ENCODE assay signal across 9 cellular contexts in genomic region chr1:165854101-165854845, GRCh38. TPM values are rescaled to one million over a fixed set of nuclear protein-coding genes. Genes with fewer than 3 reads are reported as not detected.
A peak's percentile ranks its signal among the peaks of the same experiment; 100 is the strongest.
DNase-seq lines count a peak whose midpoint lies in the region; ATAC-seq, FAIRE-seq and TF ChIP-seq lines count a peak whose summit lies in the region.
"Had no signal": no experiment of that assay in that cellular context is flagged by ENCODE, and none has a peak within 500 bp of the region (broad histone marks: within the 10 kb centered on the region; RNA-seq: fewer than 3 reads in every experiment).

No MANE protein-coding gene starts in this region.

- intact Hi-C loops in left ventricle myocardium superior (cut with micrococcal nuclease) = no loop called here
- intact Hi-C loops in tibial artery (cut with DNase I; ENCODE audit: low total_unique reads) = no loop called here

- peaks cover 87% of the 10 kb centered on the region for H3K79me2 ChIP-seq in ACC112 (ENCODE audit: control insufficient read depth, insufficient read depth, low read length, unreplicated experiment)

- H3K36me3 ChIP-seq in ACC112 (ENCODE audit: insufficient read depth, low read length) = no peaks in the 10 kb centered on the region
- no peaks in the 10 kb centered on the region for H3K36me3 ChIP-seq in tibial artery

- FAIRE-seq in frontal cortex (lab: Jason Lieb, UNC) = no peak

- TF ChIP-seq CTCF in tibial artery (IDR thresholded peaks at IDR 0.05) = no peak

- H3K27me3 ChIP-seq in ACC112 (ENCODE audit: insufficient read depth, low read length) (no peaks in the 10 kb centered on the region), tibial artery (no peaks in the 10 kb centered on the region)

- H3K27ac ChIP-seq in ACC112 (ENCODE audit: low read depth, low read length) = peak overlapping the region; percentile 72
- H3K27ac ChIP-seq in tibial artery = no peak overlapping the region

- no peak overlapping the region for H2AFZ ChIP-seq in ACC112 (ENCODE audit: low read length, unreplicated experiment)

- ATAC-seq in left ventricle myocardium superior = peak; percentile 63

- H3K4me3 ChIP-seq in ACC112 (ENCODE audit: low read depth, low read length) (peak overlapping the region; percentile 4; the same call in 1 of the 2 replicates), tibial artery (no peak overlapping the region)

- peaks cover 47% of the 10 kb centered on the region for H3K4me1 ChIP-seq in ACC112 (ENCODE audit: control insufficient read depth, insufficient read depth, low read length, unreplicated experiment)
- peaks cover 0 to 30% (median 8%) of the 10 kb centered on the region in 4 donors for H3K4me1 ChIP-seq in tibial artery

- no peaks in the 10 kb centered on the region for H3K9me3 ChIP-seq in tibial artery

- DNase-seq in H4 (ENCODE audit: low spot score) (peak; percentile 76), SKM-1 treated with dmso at 0.1 percent for 144 hours (lab: John Stamatoyannopoulos, UW; ENCODE audit: unreplicated experiment) (peak; percentile 90), left ventricle myocardium superior (no peak), frontal cortex (ENCODE audit: low spot score in 2 of 2) (no peak), tibial artery (no peak), NCI-H1436 treated with DMSO at 0.1 percent for 48 hours (lab: John Stamatoyannopoulos, UW) (no peak), NCI-H524 treated with DMSO at 0.1 percent for 48 hours (lab: John Stamatoyannopoulos, UW) (no peak)
- DNase-seq: NCI-H1048 had no signal

RNA-seq across cellular contexts. Expression of gene UCK2, which starts 26.9 kb away (rescaled TPM):
- 71.4 and 78.9 TPM in 2 replicates for total RNA-seq in H4 (2014; rRNA removed; shearing (Covaris generic))
- total RNA-seq in left ventricle myocardium superior (5.9 TPM), frontal cortex (77.9 TPM)

Comparison
In these comparisons a context has a peak if more than half of its experiments do, and no peak if none do; other contexts are left out.
1. DNase-seq: peak in H4 (single experiment) and SKM-1 treated with dmso at 0.1 percent for 144 hours (single experiment); none in left ventricle myocardium superior (single experiment), frontal cortex (0 of 2), tibial artery (0 of 2), NCI-H1436 treated with DMSO at 0.1 percent for 48 hours (single experiment) and NCI-H524 treated with DMSO at 0.1 percent for 48 hours (single experiment).
2. RNA of gene UCK2, which starts 26.9 kb away (total RNA-seq): 71.4 to 78.9 TPM in H4 and 77.9 TPM in frontal cortex (single experiment); 5.9 TPM in left ventricle myocardium superior (single experiment); every median in the first group is over 10 times any median in the second.